11 cellular contexts compared by ENCODE assay signal in the genomic region with DNA sequence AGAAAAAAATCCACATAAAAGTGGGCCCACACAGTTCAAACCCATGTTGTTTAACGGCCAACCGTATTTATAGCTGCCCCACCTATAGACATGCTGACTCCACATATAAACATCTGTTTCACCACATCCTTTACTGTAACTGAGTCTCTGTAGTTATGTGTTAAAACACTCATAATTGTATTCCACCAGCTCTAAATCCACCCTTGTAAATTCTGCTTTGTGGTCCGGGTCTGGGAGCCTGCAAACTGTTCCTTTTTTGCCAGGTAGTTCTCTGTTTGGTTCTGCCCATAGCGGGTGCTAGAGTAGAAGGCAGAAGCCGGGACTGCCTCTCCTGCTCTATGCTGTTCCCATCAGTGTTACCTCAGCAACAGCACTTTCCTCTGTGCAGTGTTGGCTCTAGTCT. TPM values are rescaled to one million over a fixed set of nuclear protein-coding genes. Genes with fewer than 3 reads are reported as not detected.
DNase-seq lines count a peak whose midpoint lies in the region; ATAC-seq and TF ChIP-seq lines count a peak whose summit lies in the region.
"Had no signal": no experiment of that assay in that cellular context is flagged by ENCODE, and none has a peak within 500 bp of the region (broad histone marks: within the 10 kb centered on the region; RNA-seq: fewer than 3 reads in every experiment).

No MANE protein-coding gene starts in this region.

- H3K27ac Mint-ChIP-seq in activated naive CD4-positive, alpha-beta T cell treated with anti-CD3 and anti-CD28 coated beads for 36 hours, result no peak overlapping the region
- no peak overlapping the region for H3K27ac Mint-ChIP-seq in progenitor cell of endocrine pancreas
- H3K27ac Mint-ChIP-seq: mesothelial cell of epicardium had no signal

- no peaks in the 10 kb centered on the region for H3K27me3 Mint-ChIP-seq in activated naive CD4-positive, alpha-beta T cell treated with anti-CD3 and anti-CD28 coated beads for 36 hours (ENCODE audit: low read depth)
- no peaks in the 10 kb centered on the region for H3K27me3 Mint-ChIP-seq in progenitor cell of endocrine pancreas

- no peaks in the 10 kb centered on the region for H3K36me3 ChIP-seq in SJSA1

- H3K27ac ChIP-seq in SJSA1, result peak overlapping the region; percentile 41

- no peaks in the 10 kb centered on the region for H3K27me3 ChIP-seq in SJSA1 (replicated peaks)

- H3K9me3 ChIP-seq in SJSA1 (replicated peaks), result no peaks in the 10 kb centered on the region

- CTCF ChIA-PET in activated naive CD4-positive, alpha-beta T cell treated with anti-CD3 and anti-CD28 coated beads for 36 hours (lab: Charles Lee), result interaction anchor here (0.6 to 0.8 kb wide), 2 partner anchors 9 to 252 kb away, joined by 3 to 4 read pairs; no protein-coding TSS in a partner anchor

- H3K4me3 Mint-ChIP-seq in activated naive CD4-positive, alpha-beta T cell treated with anti-CD3 and anti-CD28 coated beads for 36 hours, result no peak overlapping the region
- H3K4me3 Mint-ChIP-seq in progenitor cell of endocrine pancreas (ENCODE audit: low read depth), result no peak overlapping the region
- H3K4me3 Mint-ChIP-seq: mesothelial cell of epicardium had no signal

- peak; percentile 19 for DNase-seq in activated naive CD4-positive, alpha-beta T cell treated with anti-CD3 and anti-CD28 coated beads for 36 hours
- DNase-seq in activated naive CD4-positive, alpha-beta T cell treated with anti-CD3 and anti-CD28 coated beads, Interleukin-2, amount 50 U/mL, for 16 hours, result no peak
- DNase-seq in SJSA1 (ENCODE audit: low read depth in 1 of 2, low spot score in 2 of 2) (no peak), NCI-H146 (lab: John Stamatoyannopoulos, UW) (no peak), progenitor cell of endocrine pancreas (ENCODE audit: low spot score, unreplicated experiment) (no peak), NCI-H1105 (lab: John Stamatoyannopoulos, UW) (no peak)
- DNase-seq in stimulated activated naive CD8-positive, alpha-beta T cell treated with anti-CD3 and anti-CD28 coated beads, Interleukin-15, Interleukin-2, amounts not matched to agents 100 U/mL and 50 U/mL, for 24 hours, result no peak

- no peaks in the 10 kb centered on the region for H3K36me3 Mint-ChIP-seq in activated naive CD4-positive, alpha-beta T cell treated with anti-CD3 and anti-CD28 coated beads for 36 hours (ENCODE audit: low read depth)
- H3K36me3 Mint-ChIP-seq in progenitor cell of endocrine pancreas (ENCODE audit: insufficient read depth), result no peaks in the 10 kb centered on the region
- H3K36me3 Mint-ChIP-seq: mesothelial cell of epicardium had no signal

- H3K4me1 Mint-ChIP-seq in activated naive CD4-positive, alpha-beta T cell treated with anti-CD3 and anti-CD28 coated beads for 36 hours (ENCODE audit: low read depth), result peaks cover 10% of the 10 kb centered on the region
- H3K4me1 Mint-ChIP-seq in progenitor cell of endocrine pancreas (ENCODE audit: low read depth), result no peaks in the 10 kb centered on the region
- H3K4me1 Mint-ChIP-seq: mesothelial cell of epicardium had no signal

- intact Hi-C loops in activated naive CD4-positive, alpha-beta T cell treated with anti-CD3 and anti-CD28 coated beads for 36 hours (cut with micrococcal nuclease), result loop anchor here (1.0 kb wide), 1 partner anchor 24 kb away; no protein-coding TSS in a partner anchor

- no peak for TF ChIP-seq CTCF in progenitor cell of endocrine pancreas (IDR thresholded peaks at IDR 0.05; ENCODE audit: unreplicated experiment)

- no peak overlapping the region for H3K4me3 ChIP-seq in SJSA1
- H3K4me3 ChIP-seq: K562 had no signal

- peak; percentile 85 for ATAC-seq in HG02852 (IDR thresholded peaks at IDR 0.05; ENCODE audit: unreplicated experiment)
- peak; percentile 23 for ATAC-seq in stimulated activated naive CD8-positive, alpha-beta T cell treated with anti-CD3 and anti-CD28 coated beads, Interleukin-15, Interleukin-2, amounts not matched to agents 100 U/mL and 50 U/mL, for 24 hours
- ATAC-seq: K562, SK-N-SH treated with all-trans-retinoic acid at 6 μM for 48 hours had no signal

- no peaks in the 10 kb centered on the region for H3K9me3 Mint-ChIP-seq in activated naive CD4-positive, alpha-beta T cell treated with anti-CD3 and anti-CD28 coated beads for 36 hours
- no peaks in the 10 kb centered on the region for H3K9me3 Mint-ChIP-seq in progenitor cell of endocrine pancreas (ENCODE audit: low read depth)

- peaks cover 13% of the 10 kb centered on the region for H3K4me1 ChIP-seq in SJSA1 (replicated peaks)

RNA-seq across cellular contexts. Expression of a gene that starts 20.2 kb away (rescaled TPM):
- total RNA-seq in activated naive CD4-positive, alpha-beta T cell treated with anti-CD3 and anti-CD28 coated beads for 36 hours, result 10 to 100 TPM in 1 of 2 experiments, 1 to 10 TPM in 1; 8.7 to 11.4 TPM
- 18.5 and 24.8 TPM in 2 replicates for total RNA-seq in SJSA1 (2014; rRNA removed; shearing (Covaris generic))
- 22.7 and 22.9 TPM in 2 replicates for total RNA-seq in progenitor cell of endocrine pancreas
